Comparison of ENCODE assay signal across 10 cellular contexts in genomic region chr5:64165160-64165499, GRCh38. TPM values are rescaled to one million over a fixed set of nuclear protein-coding genes. Genes with fewer than 3 reads are reported as not detected.
A peak's percentile ranks its signal among the peaks of the same experiment; 100 is the strongest.
DNase-seq lines count a peak whose midpoint lies in the region; ATAC-seq, FAIRE-seq and TF ChIP-seq lines count a peak whose summit lies in the region.
"Had no signal": no experiment of that assay in that cellular context is flagged by ENCODE, and none has a peak within 500 bp of the region (broad histone marks: within the 10 kb centered on the region; RNA-seq: fewer than 3 reads in every experiment).

No MANE protein-coding gene starts in this region.

- TF ChIP-seq EP300 in suprapubic skin (IDR thresholded peaks at IDR 0.05): no peak

- CTCF ChIA-PET in T-cell (lab: Charles Lee): no interaction called here

- H3K27me3 ChIP-seq in lower lobe of right lung (ENCODE audit: low read depth) (peaks cover 10% of the 10 kb centered on the region), suprapubic skin (no peaks in the 10 kb centered on the region)

- H3K4me3 ChIP-seq in lower lobe of right lung (peak overlapping the region; percentile 63), suprapubic skin (peak overlapping the region; percentile 71)

- FAIRE-seq in frontal cortex (lab: Jason Lieb, UNC): no peak

- TF ChIP-seq CTCF in lower lobe of right lung (IDR thresholded peaks at IDR 0.05): no peak
- TF ChIP-seq CTCF in suprapubic skin (IDR thresholded peaks at IDR 0.05): no peak

- peaks cover 5% of the 10 kb centered on the region for H3K4me1 ChIP-seq in lower lobe of right lung
- peaks cover 19% of the 10 kb centered on the region for H3K4me1 ChIP-seq in suprapubic skin
- H3K4me1 ChIP-seq: BE2C had no signal

- H3K27ac Mint-ChIP-seq in activated CD4-positive, alpha-beta T cell treated with anti-CD3 and anti-CD28 coated beads, Interleukin-2, amount 10 ng/mL, durations not matched to agents 24 days and 14 days: no peak overlapping the region
- no peak overlapping the region for H3K27ac Mint-ChIP-seq in T-cell

- DNase-seq in activated CD4-positive, alpha-beta T cell treated with anti-CD3 and anti-CD28 coated beads, Interleukin-2, amount 10 ng/mL, durations not matched to agents 24 days and 14 days: no peak
- DNase-seq in activated CD4-positive, alpha-beta T cell treated with anti-CD3 and anti-CD28 coated beads, Interleukin-2, amount 50 U/mL, for 1 hour: no peak
- DNase-seq in cerebellar cortex (ENCODE audit: low spot score): peak; percentile 28
- DNase-seq in lower lobe of right lung: no peak
- no peak for DNase-seq in suprapubic skin (ENCODE audit: low spot score in 2 of 2)
- no peak for DNase-seq in T-cell
- DNase-seq in kidney tubule cell (ENCODE audit: low spot score): no peak
- no peak for DNase-seq in frontal cortex (ENCODE audit: low spot score in 2 of 2)
- DNase-seq: IMR-90 had no signal

- no peaks in the 10 kb centered on the region for H3K9me3 ChIP-seq in lower lobe of right lung
- H3K9me3 ChIP-seq in suprapubic skin: no peaks in the 10 kb centered on the region
- H3K9me3 ChIP-seq: BE2C had no signal

- H3K36me3 ChIP-seq in lower lobe of right lung: no peaks in the 10 kb centered on the region
- H3K36me3 ChIP-seq in suprapubic skin: no peaks in the 10 kb centered on the region
- H3K36me3 ChIP-seq: BE2C had no signal

- peaks cover 2% of the 10 kb centered on the region for H3K4me1 Mint-ChIP-seq in activated CD4-positive, alpha-beta T cell treated with anti-CD3 and anti-CD28 coated beads, Interleukin-2, amount 10 ng/mL, durations not matched to agents 24 days and 14 days
- H3K4me1 Mint-ChIP-seq in T-cell: peaks cover 0 to 8% (median 5%) of the 10 kb centered on the region in 3 donors

- intact Hi-C loops in activated CD4-positive, alpha-beta T cell treated with anti-CD3 and anti-CD28 coated beads, Interleukin-2, amount 10 ng/mL, durations not matched to agents 24 days and 14 days (cut with micrococcal nuclease): no loop called here
- intact Hi-C loops in lower lobe of right lung (cut with DNase I): no loop called here

- H3K36me3 Mint-ChIP-seq in activated CD4-positive, alpha-beta T cell treated with anti-CD3 and anti-CD28 coated beads, Interleukin-2, amount 10 ng/mL, durations not matched to agents 24 days and 14 days (ENCODE audit: low read depth): peaks cover 2% of the 10 kb centered on the region
- H3K36me3 Mint-ChIP-seq in T-cell: no peaks in the 10 kb centered on the region

- no peaks in the 10 kb centered on the region for H3K9me3 Mint-ChIP-seq in activated CD4-positive, alpha-beta T cell treated with anti-CD3 and anti-CD28 coated beads, Interleukin-2, amount 10 ng/mL, durations not matched to agents 24 days and 14 days
- peaks cover 0 to 6% (median 5%) of the 10 kb centered on the region in 3 donors for H3K9me3 Mint-ChIP-seq in T-cell

- H3K27ac ChIP-seq in lower lobe of right lung (peak overlapping the region; percentile 85), suprapubic skin (peak overlapping the region; percentile 86)

- WGBS in suprapubic skin: 30% methylated on average over 11 of the region's 11 CpGs

- H3K27me3 Mint-ChIP-seq in activated CD4-positive, alpha-beta T cell treated with anti-CD3 and anti-CD28 coated beads, Interleukin-2, amount 10 ng/mL, durations not matched to agents 24 days and 14 days: peaks cover 36% of the 10 kb centered on the region
- H3K27me3 Mint-ChIP-seq in T-cell: peaks cover 23 to 30% of the 10 kb centered on the region in 2 donors

- H3K4me3 Mint-ChIP-seq in activated CD4-positive, alpha-beta T cell treated with anti-CD3 and anti-CD28 coated beads, Interleukin-2, amount 10 ng/mL, durations not matched to agents 24 days and 14 days: peak overlapping the region; percentile 53
- peak overlapping the region in 1 of 3 donors; percentile 55 for H3K4me3 Mint-ChIP-seq in T-cell

- TF ChIP-seq POLR2A in suprapubic skin (IDR thresholded peaks at IDR 0.05): no peak

- POLR2A ChIA-PET in T-cell (lab: Charles Lee): interaction anchor here in 1 of 2 donors (0.6 kb wide), 1 partner anchor 46 kb away, joined by 3 read pairs; no protein-coding TSS in a partner anchor

- ATAC-seq in lower lobe of right lung: peak in 1 of 2 donors; percentile 18
- no peak for ATAC-seq in T-cell (replicated peaks in 1 of 4)

RNA-seq across cellular contexts. Expression of gene RNF180, which starts 0.5 kb away (rescaled TPM):
- not detected in 2 replicates for total RNA-seq in activated CD4-positive, alpha-beta T cell treated with anti-CD3 and anti-CD28 coated beads, Interleukin-2, amount 10 ng/mL, durations not matched to agents 24 days and 14 days
- total RNA-seq in lower lobe of right lung (12.2 TPM), suprapubic skin (10 to 100 TPM; 11.3 to 20.9 (median 17.0) TPM), T-cell (not detected), frontal cortex (87.6 TPM)

Comparison
In these comparisons a context has a peak if more than half of its experiments do, and no peak if none do; other contexts are left out.
1. RNA of gene RNF180, which starts 0.5 kb away (total RNA-seq): 87.6 TPM in frontal cortex (single experiment), 11.3 to 20.9 TPM in suprapubic skin and 12.2 TPM in lower lobe of right lung (single experiment); not detected in T-cell and not detected in activated CD4-positive, alpha-beta T cell treated with anti-CD3 and anti-CD28 coated beads, Interleukin-2, amount 10 ng/mL, durations not matched to agents 24 days and 14 days; every median in the first group is over 10 times any median in the second.